ENCODE assay signal across 20 cellular contexts in genomic region chr17:45342871-45343526, GRCh38.
"Had no signal": no experiment of that assay in that cellular context is flagged by ENCODE, and none has a peak within 500 bp of the region (broad histone marks: within the 10 kb centered on the region; RNA-seq: fewer than 3 reads in every experiment).

No MANE protein-coding gene starts in this region.

- H3K4me3 Mint-ChIP-seq: activated CD4-positive, alpha-beta T cell treated with anti-CD3 and anti-CD28 coated beads, Interleukin-2, amount 10 ng/mL, durations not matched to agents 7 days and 5 days; activated CD8-positive, alpha-beta T cell treated with anti-CD3 and anti-CD28 coated beads, Interleukin-2, amount 10 ng/mL, durations not matched to agents 7 days and 5 days; activated naive CD8-positive, alpha-beta T cell; dendritic cell treated with granulocyte-macrophage colony-stimulating factor and Interleukin-4, amounts not matched to agents 40 ng/mL and 50 ng/mL, for 4 days; immature natural killer cell; natural killer cell treated with Interleukin-12 subunit alpha and Interleukin-12 subunit beta and Interleukin-15 and Interleukin-18, amount 100 ng/mL, for 72 hours had no signal

- ATAC-seq: activated CD8-positive, alpha-beta T cell treated with anti-CD3 and anti-CD28 coated beads, Interleukin-2, amount 10 ng/mL, durations not matched to agents 7 days and 5 days; heart right ventricle; left ventricle myocardium superior; natural killer cell treated with Interleukin-12 subunit alpha and Interleukin-12 subunit beta and Interleukin-15 and Interleukin-18, amount 100 ng/mL, for 72 hours; pancreas had no signal

- FAIRE-seq: bronchial epithelial cell, endothelial cell of umbilical vein, pancreas had no signal

- H3K36me3 ChIP-seq: esophagus muscularis mucosa, heart right ventricle, neutrophil, pancreas, tibial artery, uterus had no signal

- H3K27ac ChIP-seq: neutrophil, pancreas, tibial artery, uterus had no signal

- H3K4me3 ChIP-seq: esophagus muscularis mucosa, heart right ventricle, pancreas, tibial artery, uterus had no signal

- H3K27me3 Mint-ChIP-seq: activated CD4-positive, alpha-beta T cell treated with anti-CD3 and anti-CD28 coated beads, Interleukin-2, amount 10 ng/mL, durations not matched to agents 7 days and 5 days; activated naive CD8-positive, alpha-beta T cell; natural killer cell treated with Interleukin-12 subunit alpha and Interleukin-12 subunit beta and Interleukin-15 and Interleukin-18, amount 100 ng/mL, for 72 hours had no signal

- H3K4me1 Mint-ChIP-seq: activated CD4-positive, alpha-beta T cell treated with anti-CD3 and anti-CD28 coated beads, Interleukin-2, amount 10 ng/mL, durations not matched to agents 7 days and 5 days; immature natural killer cell had no signal

- H3K9me3 Mint-ChIP-seq: activated CD4-positive, alpha-beta T cell treated with anti-CD3 and anti-CD28 coated beads, Interleukin-2, amount 10 ng/mL, durations not matched to agents 7 days and 5 days; dendritic cell treated with granulocyte-macrophage colony-stimulating factor and Interleukin-4, amounts not matched to agents 40 ng/mL and 50 ng/mL, for 4 days; natural killer cell treated with Interleukin-12 subunit alpha and Interleukin-12 subunit beta and Interleukin-15 and Interleukin-18, amount 100 ng/mL, for 72 hours had no signal

- H3K27me3 ChIP-seq: esophagus muscularis mucosa, heart right ventricle, pancreas, tibial artery, uterus had no signal

- H3K9me3 ChIP-seq: esophagus muscularis mucosa, heart right ventricle, neutrophil, pancreas, tibial artery, uterus had no signal

- H3K36me3 Mint-ChIP-seq: activated naive CD8-positive, alpha-beta T cell; immature natural killer cell; natural killer cell treated with Interleukin-12 subunit alpha and Interleukin-12 subunit beta and Interleukin-15 and Interleukin-18, amount 100 ng/mL, for 72 hours had no signal

- DNase-seq: activated CD4-positive, alpha-beta T cell treated with anti-CD3 and anti-CD28 coated beads, Interleukin-2, amount 10 ng/mL, durations not matched to agents 7 days and 5 days; activated CD8-positive, alpha-beta T cell treated with anti-CD3 and anti-CD28 coated beads, Interleukin-2, amount 10 ng/mL, durations not matched to agents 7 days and 5 days; effector memory CD4-positive, alpha-beta T cell; heart right ventricle; immature natural killer cell; left ventricle myocardium superior; stimulated activated naive CD4-positive, alpha-beta T cell treated with Interleukin-2 at 50 U/mL for 16 hours; substantia nigra; T-helper 1 cell; T-helper 9 cell had no signal

- H3K4me1 ChIP-seq: pancreas, uterus had no signal

- H3K27ac Mint-ChIP-seq: activated CD4-positive, alpha-beta T cell treated with anti-CD3 and anti-CD28 coated beads, Interleukin-2, amount 10 ng/mL, durations not matched to agents 7 days and 5 days; activated CD8-positive, alpha-beta T cell treated with anti-CD3 and anti-CD28 coated beads, Interleukin-2, amount 10 ng/mL, durations not matched to agents 7 days and 5 days; activated naive CD8-positive, alpha-beta T cell; immature natural killer cell had no signal
